8 cellular contexts compared by ENCODE assay signal in the genomic region with DNA sequence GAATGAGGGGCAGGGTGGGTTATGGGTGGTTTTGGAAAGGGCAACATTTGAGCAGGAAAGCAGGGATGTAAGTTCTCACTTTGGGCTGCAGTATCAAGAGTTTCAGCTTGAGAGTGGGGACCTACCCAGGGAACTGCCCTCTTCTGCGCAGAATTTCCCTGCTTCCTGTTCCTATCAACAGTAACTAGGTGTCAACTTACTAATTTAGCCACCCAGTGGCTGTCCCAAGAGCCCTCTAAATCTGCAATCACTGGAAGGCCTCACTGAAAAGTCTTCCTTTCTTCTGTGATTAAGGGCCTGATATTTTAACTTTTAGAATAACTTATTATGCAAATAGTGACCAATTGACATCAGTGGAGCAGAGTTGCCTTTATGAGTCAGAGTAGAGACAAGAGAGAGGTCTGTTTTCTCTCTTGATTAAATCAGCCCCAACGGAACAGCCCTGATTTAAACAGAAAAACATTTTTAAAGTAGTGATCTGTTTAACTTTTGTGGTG.
DNase-seq lines count a peak whose midpoint lies in the region; ATAC-seq lines count a peak whose summit lies in the region.

No MANE protein-coding gene starts in this region.

- peak overlapping the region; percentile 10 for H3K4me3 Mint-ChIP-seq in activated T-cell treated with anti-CD3 and anti-CD28 coated beads, Interleukin-2, amount 50 U/mL, for 24 hours

- peaks cover 2% of the 10 kb centered on the region for H3K9me3 Mint-ChIP-seq in activated T-cell treated with anti-CD3 and anti-CD28 coated beads, Interleukin-2, amount 50 U/mL, for 24 hours

- peak; percentile 76 for ATAC-seq in HG02623 (IDR thresholded peaks at IDR 0.05; ENCODE audit: unreplicated experiment)

- no peak for DNase-seq in activated T-cell treated with anti-CD3 and anti-CD28 coated beads, Interleukin-2, amount 50 U/mL, for 24 hours
- no peak for DNase-seq in activated T-cell treated with anti-CD3 and anti-CD28 coated beads, Interleukin-2, amount 50 U/mL, for 48 hours
- DNase-seq in NOMO-1 treated with DMSO at 0.1 percent for 48 hours (lab: John Stamatoyannopoulos, UW; ENCODE audit: unreplicated experiment) (peak; percentile 41), fibroblast of peridontal ligament (ENCODE audit: extremely low read depth) (peak; percentile 93), medulla oblongata (ENCODE audit: extremely low spot score) (no peak), midbrain (lab: John Stamatoyannopoulos, UW) (no peak)
- DNase-seq in stimulated activated CD4-positive, alpha-beta T cell treated with anti-CD3 and anti-CD28 coated beads, Interleukin-4, amount 100 ng/mL, for 24 hours: no peak

- H3K36me3 Mint-ChIP-seq in activated T-cell treated with anti-CD3 and anti-CD28 coated beads, Interleukin-2, amount 50 U/mL, for 24 hours (ENCODE audit: low read depth): no peaks in the 10 kb centered on the region

- peak overlapping the region; percentile 53 for H3K27ac Mint-ChIP-seq in activated T-cell treated with anti-CD3 and anti-CD28 coated beads, Interleukin-2, amount 50 U/mL, for 24 hours

- no peaks in the 10 kb centered on the region for H3K27me3 Mint-ChIP-seq in activated T-cell treated with anti-CD3 and anti-CD28 coated beads, Interleukin-2, amount 50 U/mL, for 24 hours

- H3K4me1 Mint-ChIP-seq in activated T-cell treated with anti-CD3 and anti-CD28 coated beads, Interleukin-2, amount 50 U/mL, for 24 hours (ENCODE audit: low read depth): peaks cover 86% of the 10 kb centered on the region

Comparison
In these comparisons a context has a peak if more than half of its experiments do, and no peak if none do; other contexts are left out.
1. DNase-seq: peak in NOMO-1 treated with DMSO at 0.1 percent for 48 hours (single experiment) and fibroblast of peridontal ligament (single experiment); none in activated T-cell treated with anti-CD3 and anti-CD28 coated beads, Interleukin-2, amount 50 U/mL, for 24 hours (single experiment), activated T-cell treated with anti-CD3 and anti-CD28 coated beads, Interleukin-2, amount 50 U/mL, for 48 hours (0 of 2), medulla oblongata (single experiment), stimulated activated CD4-positive, alpha-beta T cell treated with anti-CD3 and anti-CD28 coated beads, Interleukin-4, amount 100 ng/mL, for 24 hours (single experiment) and midbrain (single experiment).